In the genomic region with DNA sequence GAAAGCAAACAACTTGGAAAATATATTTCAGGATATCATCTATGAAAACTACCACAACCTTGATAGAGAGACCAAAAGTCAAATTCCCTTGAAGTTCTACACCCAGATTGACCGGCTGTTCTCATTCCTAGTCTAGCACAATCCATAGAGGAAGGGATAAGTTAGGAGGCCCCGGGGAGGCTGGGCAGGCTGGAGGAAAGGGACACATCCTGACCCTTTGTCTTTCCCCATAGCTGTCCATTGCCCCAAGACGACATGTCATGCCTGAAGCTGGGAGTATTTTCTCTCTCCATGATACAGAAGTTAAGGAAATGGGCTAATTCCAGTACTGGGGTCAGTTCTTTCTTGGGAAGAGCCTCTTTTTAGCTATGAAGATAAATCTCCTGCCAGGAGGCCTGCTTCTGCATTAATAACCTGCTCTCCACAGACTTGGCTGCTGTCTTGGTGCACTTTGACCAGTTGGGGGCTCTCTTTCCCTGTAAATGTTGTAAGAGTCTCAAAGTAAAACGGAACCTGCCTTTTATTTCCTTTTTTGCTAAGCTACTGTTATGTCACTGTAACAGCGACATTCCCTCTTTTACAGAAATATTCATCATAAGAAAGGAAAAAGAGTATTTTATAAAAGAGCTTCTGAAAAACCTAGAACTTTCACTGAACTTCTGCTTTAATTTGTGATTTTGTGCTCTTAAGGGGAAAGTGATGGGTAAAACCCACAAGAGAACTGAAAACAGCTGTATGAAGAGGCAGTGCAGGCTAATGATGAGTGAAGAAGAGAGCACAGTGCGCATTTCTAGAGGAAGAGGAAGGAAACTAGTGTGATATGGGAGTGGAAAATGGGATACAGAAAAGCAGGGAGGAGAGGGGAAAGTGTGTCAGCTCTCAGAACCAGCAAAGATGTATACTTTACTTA, we compare ENCODE assay signal across 9 cellular contexts. TPM values are rescaled to one million over a fixed set of nuclear protein-coding genes. Genes with fewer than 3 reads are reported as not detected.
DNase-seq lines count a peak whose midpoint lies in the region; ATAC-seq, FAIRE-seq and TF ChIP-seq lines count a peak whose summit lies in the region.
"Not testable (repeated sequence)": the region's sequence is repeated elsewhere in the genome, so short reads cannot be mapped to it uniquely, and the experiment has no call there.
"Had no signal": no experiment of that assay in that cellular context is flagged by ENCODE, and none has a peak within 500 bp of the region (broad histone marks: within the 10 kb centered on the region; RNA-seq: fewer than 3 reads in every experiment).

No MANE protein-coding gene starts in this region.

- TF ChIP-seq POLR2A in HCT116 (IDR thresholded peaks at IDR 0.05; ENCODE audit: borderline replicate concordance, extremely low read depth, insufficient read depth, insufficient read length); gastroesophageal sphincter (IDR thresholded peaks at IDR 0.05): not testable (repeated sequence)

- POLR2A ChIA-PET in HCT116 (lab: Charles Lee), result interaction anchor here (0.6 to 1.2 kb wide), 2 partner anchors 18 to 325 kb away, joined by 4 to 6 read pairs; no protein-coding TSS in a partner anchor
- POLR2A ChIA-PET in RWPE1 (lab: Yijun Ruan, JAX; ENCODE audit: low non-redundant PET), result not testable (repeated sequence)

- not testable (repeated sequence) for H3K9me3 Mint-ChIP-seq in neural progenitor cell

- RAD21 ChIA-PET in HCT116 (lab: Charles Lee; ENCODE audit: low non-redundant PET in 1 of 2, low total read pairs in 2 of 2, uncharacterized antibody in 2 of 2, unreplicated experiment in 2 of 2), result interaction anchor here in 1 of 2 experiments (0.6 kb wide), 1 partner anchor 18 kb away, joined by 3 read pairs; no protein-coding TSS in a partner anchor

- not testable (repeated sequence) for H3K36me3 ChIP-seq in HCT116 (ENCODE audit: control insufficient read depth in 1 of 2, insufficient read depth in 2 of 2, low read length in 2 of 2); gastroesophageal sphincter; neural progenitor cell

- not testable (repeated sequence) for H3K9ac ChIP-seq in HCT116 (ENCODE audit: low read length); neural progenitor cell

- not testable (repeated sequence) for H3K4me3 Mint-ChIP-seq in neural progenitor cell

- 31 to 52% methylated on average over 5 of the region's 6 CpGs for WGBS in gastroesophageal sphincter (ENCODE audit: low coverage in 1 of 2), 2 donors

- H3K9me2 ChIP-seq in HCT116 (ENCODE audit: insufficient read depth), result not testable (repeated sequence)

- not testable (repeated sequence) for H3K27me3 Mint-ChIP-seq in neural progenitor cell (ENCODE audit: insufficient read depth, low read depth)

- H3K4me1 ChIP-seq in HCT116 (ENCODE audit: control insufficient read depth in 1 of 2, insufficient read depth in 2 of 2, low read length in 2 of 2); gastroesophageal sphincter; neural progenitor cell: not testable (repeated sequence)

- intact Hi-C loops in HCT116 (cut with micrococcal nuclease), result loop anchor here (5.0 kb wide), 1 partner anchor 592 kb away; no protein-coding TSS in a partner anchor

- not testable (repeated sequence) for H3K79me2 ChIP-seq in HCT116 (ENCODE audit: insufficient read depth, low read length); neural progenitor cell (ENCODE audit: low read depth)

- peak; percentile 71 for TF ChIP-seq RAD21 in HCT116 (IDR thresholded peaks at IDR 0.05; ENCODE audit: low read depth)

- not testable (repeated sequence) for H3K4me3 ChIP-seq in HCT116 (replicated peaks in 1 of 2; ENCODE audit: low read depth in 1 of 2, low read length in 2 of 2); gastroesophageal sphincter; neural progenitor cell

- not testable (repeated sequence) for H3K27me3 ChIP-seq in HCT116 (ENCODE audit: insufficient read depth, low read length); gastroesophageal sphincter; neural progenitor cell

- peak; percentile 36 to 70 (median 60); a peak in 5 of 6 replicates for TF ChIP-seq CTCF in HCT116 (IDR thresholded peaks at IDR 0.05 in 2 of 3, conservative IDR thresholded peaks at IDR 0.05 in 1 of 3; ENCODE audit: borderline replicate concordance in 1 of 3, insufficient read depth in 1 of 3, low read depth in 2 of 3, low read length in 2 of 3)
- TF ChIP-seq CTCF in RWPE1 (conservative IDR thresholded peaks at IDR 0.05; ENCODE audit: low read depth), result peak; percentile 72
- TF ChIP-seq CTCF in gastroesophageal sphincter (IDR thresholded peaks at IDR 0.05), result peak; percentile 11 to 61 (median 38)
- TF ChIP-seq CTCF in neural progenitor cell (IDR thresholded peaks at IDR 0.05), result peak; percentile 75

- H3K27ac ChIP-seq in HCT116 (ENCODE audit: low read depth, low read length); RWPE1; gastroesophageal sphincter; neural progenitor cell: not testable (repeated sequence)

- H3F3A ChIP-seq in neural progenitor cell (ENCODE audit: low read depth), result not testable (repeated sequence)

- H3K27ac Mint-ChIP-seq in neural progenitor cell, result not testable (repeated sequence)

- not testable (repeated sequence) for H3K9me3 ChIP-seq in HCT116 (ENCODE audit: control insufficient read depth in 1 of 2, insufficient read depth in 1 of 2, low read depth in 1 of 2, low read length in 2 of 2); gastroesophageal sphincter; neural progenitor cell (ENCODE audit: low read depth)

- H2AFZ ChIP-seq in HCT116 (ENCODE audit: low read depth, low read length, poor library complexity, severe bottlenecking) (peak overlapping the region; percentile 60), neural progenitor cell (replicated peaks) (peak overlapping the region; percentile 86)

- H3K4me1 Mint-ChIP-seq in neural progenitor cell, result not testable (repeated sequence)

- FAIRE-seq in GM18507 (lab: Jason Lieb, UNC), result peak; percentile 92

- CTCF ChIA-PET in HCT116 (lab: Charles Lee) (interaction anchor here (0.6 to 2.1 kb wide), 25 partner anchors 10 to 947 kb away, joined by 3 to 24 read pairs (median 4); a partner anchor contains a TSS), RWPE1 (lab: Yijun Ruan, JAX) (interaction anchor here (0.6 to 1.2 kb wide), 10 partner anchors 21 to 1616 kb away, joined by 3 to 4 read pairs (median 3); no protein-coding TSS in a partner anchor)

- TF ChIP-seq EP300 in gastroesophageal sphincter (IDR thresholded peaks at IDR 0.05), result not testable (repeated sequence)

- ATAC-seq in HCT116 (peak; percentile 98), HG03575 (IDR thresholded peaks at IDR 0.05; ENCODE audit: extremely low read depth, insufficient number of reproducible peaks, low FRiP score, unreplicated experiment) (peak; percentile 91), gastroesophageal sphincter (peak; percentile 63)

- H3K4me2 ChIP-seq in HCT116 (ENCODE audit: low read length), result peak overlapping the region; percentile 45
- H3K4me2 ChIP-seq in neural progenitor cell, result not testable (repeated sequence)

- not testable (repeated sequence) for H3K36me3 Mint-ChIP-seq in neural progenitor cell

- DNase-seq in AG08395 (ENCODE audit: low spot score), result peak; percentile 3
- DNase-seq in GM18507 (ENCODE audit: extremely low spot score, insufficient read length, low read depth); RWPE1 (ENCODE audit: low spot score): not testable (repeated sequence)
- peak; percentile 8 for DNase-seq in HCT116 (ENCODE audit: low read depth, low spot score)
- DNase-seq in activated naive CD4-positive, alpha-beta T cell treated with anti-CD3 and anti-CD28 coated beads, Interleukin-2, amount 50 U/mL, for 16 hours, result peak; percentile 26
- DNase-seq in neural progenitor cell (ENCODE audit: low spot score), result peak; percentile 28

- not testable (repeated sequence) for H4K20me1 ChIP-seq in HCT116 (ENCODE audit: insufficient read depth); neural progenitor cell (ENCODE audit: low read depth)

- BruUV-seq in HCT116 (replicated peaks; lab: Mats Ljungman, UMichigan), result not testable (repeated sequence)

RNA-seq across cellular contexts. Expression of a gene that starts 6.9 kb away (rescaled TPM):
- total RNA-seq in HCT116 (2021; ENCODE audit: unreplicated experiment), result not detected
- not detected in 2 replicates for polyA plus RNA-seq in HCT116 (2012)
- total RNA-seq in gastroesophageal sphincter, result not detected
- not detected in 2 replicates for total RNA-seq in neural progenitor cell (ENCODE audit: low replicate concordance)
- total RNA-seq: pulmonary artery endothelial cell had no signal

RNA-seq across cellular contexts. Expression of a gene that starts 7.7 kb away (rescaled TPM):
- total RNA-seq in HCT116 (2021; ENCODE audit: unreplicated experiment) (not detected), gastroesophageal sphincter (not detected), neural progenitor cell (ENCODE audit: low replicate concordance) (not detected in 2 replicates)
- polyA plus RNA-seq in HCT116 (2012), result not detected in 2 replicates
- total RNA-seq: pulmonary artery endothelial cell had no signal

RNA-seq across cellular contexts. Expression of a gene that starts 11.8 kb away (rescaled TPM):
- total RNA-seq in HCT116 (2021; ENCODE audit: unreplicated experiment) (not detected), gastroesophageal sphincter (not detected), neural progenitor cell (ENCODE audit: low replicate concordance) (not detected in 2 replicates)
- not detected in 2 replicates for polyA plus RNA-seq in HCT116 (2012)
- total RNA-seq: pulmonary artery endothelial cell had no signal

RNA-seq across cellular contexts. Expression of a gene that starts 22.0 kb away (rescaled TPM):
- total RNA-seq in HCT116 (2021; ENCODE audit: unreplicated experiment) (not detected), gastroesophageal sphincter (not detected), neural progenitor cell (ENCODE audit: low replicate concordance) (not detected in 2 replicates)
- not detected in 2 replicates for polyA plus RNA-seq in HCT116 (2012)
- total RNA-seq: pulmonary artery endothelial cell had no signal

RNA-seq across cellular contexts. Expression of a gene that starts 28.7 kb away (rescaled TPM):
- not detected for total RNA-seq in HCT116 (2021; ENCODE audit: unreplicated experiment)
- polyA plus RNA-seq in HCT116 (2012), result not detected in 2 replicates
- total RNA-seq in gastroesophageal sphincter, result not detected
- total RNA-seq in neural progenitor cell (ENCODE audit: low replicate concordance), result not detected in 2 replicates
- total RNA-seq: pulmonary artery endothelial cell had no signal
